ENCODE assay signal across 1 cellular context in the genomic region with DNA sequence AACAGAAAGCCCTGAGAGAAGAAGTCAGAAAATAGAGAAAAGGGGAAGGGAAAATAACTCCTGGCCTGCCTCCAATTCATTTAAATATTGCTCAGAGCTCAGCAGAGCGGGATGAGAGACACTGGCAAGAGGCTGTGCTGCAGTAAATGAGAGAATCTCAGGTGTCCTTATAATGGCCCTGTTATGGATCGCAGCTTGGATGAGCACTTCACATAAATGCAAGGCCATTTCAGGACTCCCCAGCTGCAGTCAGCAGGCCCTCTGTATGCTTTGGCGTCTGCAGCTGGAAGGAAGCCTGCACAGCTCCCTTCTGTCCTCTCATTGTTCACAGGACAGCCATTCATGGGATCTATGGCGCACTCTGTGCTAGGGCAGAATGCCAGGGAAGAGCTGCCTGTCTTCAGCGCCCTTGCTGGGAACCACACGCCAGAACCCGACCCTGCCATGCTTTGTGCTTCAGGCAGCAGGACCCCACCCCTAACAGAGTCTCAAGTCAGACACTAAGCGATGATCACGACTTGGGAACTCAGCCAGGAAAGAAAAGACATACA.
TF ChIP-seq lines count a peak whose summit lies in the region.

No MANE protein-coding gene starts in this region.

TF ChIP-seq in endothelial cell of umbilical vein, 7 proteins besides CTCF, POLR2A, EP300 and RAD21:
- TF ChIP-seq JUN (IDR thresholded peaks at IDR 0.05; ENCODE audit: borderline replicate concordance, insufficient read depth, insufficient read length, low read depth) (no peak), FOS (IDR thresholded peaks at IDR 0.05; ENCODE audit: borderline replicate concordance, insufficient read depth, low read length) (no peak), MYC (IDR thresholded peaks at IDR 0.05; ENCODE audit: low read depth, low read length) (no peak), POLR2AphosphoS5 (IDR thresholded peaks at IDR 0.05; ENCODE audit: insufficient read depth, low read depth, low read length) (no peak), GATA2 (IDR thresholded peaks at IDR 0.05; ENCODE audit: insufficient read depth, insufficient read length, low read depth, low read length) (no peak), EZH2 (IDR thresholded peaks at IDR 0.05; ENCODE audit: borderline replicate concordance, low read depth, low read length, severe bottlenecking) (no peak)
- TF ChIP-seq, protein P1, sequence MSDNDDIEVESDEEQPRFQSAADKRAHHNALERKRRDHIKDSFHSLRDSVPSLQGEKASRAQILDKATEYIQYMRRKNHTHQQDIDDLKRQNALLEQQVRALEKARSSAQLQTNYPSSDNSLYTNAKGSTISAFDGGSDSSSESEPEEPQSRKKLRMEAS (IDR thresholded peaks at IDR 0.05; ENCODE audit: insufficient read depth, insufficient read length) = no peak
